ENCODE assay signal across 8 cellular contexts in genomic region chr4:152779513-152780266, GRCh38. TPM values are rescaled to one million over a fixed set of nuclear protein-coding genes. Genes with fewer than 3 reads are reported as not detected.
DNase-seq lines count a peak whose midpoint lies in the region; ATAC-seq and TF ChIP-seq lines count a peak whose summit lies in the region.

A gene with protein sequence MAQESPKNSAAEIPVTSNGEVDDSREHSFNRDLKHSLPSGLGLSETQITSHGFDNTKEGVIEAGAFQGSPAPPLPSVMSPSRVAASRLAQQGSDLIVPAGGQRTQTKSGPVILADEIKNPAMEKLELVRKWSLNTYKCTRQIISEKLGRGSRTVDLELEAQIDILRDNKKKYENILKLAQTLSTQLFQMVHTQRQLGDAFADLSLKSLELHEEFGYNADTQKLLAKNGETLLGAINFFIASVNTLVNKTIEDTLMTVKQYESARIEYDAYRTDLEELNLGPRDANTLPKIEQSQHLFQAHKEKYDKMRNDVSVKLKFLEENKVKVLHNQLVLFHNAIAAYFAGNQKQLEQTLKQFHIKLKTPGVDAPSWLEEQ (plus strand): TSS chr4:152779954. CDS start chr4:152829634, 49,680 bp downstream.
Gene TIGD4, minus strand, starts transcription at chr4:152779730. Its CDS starts 8,726 bp downstream, at chr4:152771004.

- DNase-seq in HFFc6 = peak; percentile 98
- peak; percentile 98 for DNase-seq in NAMALWA (ENCODE audit: low spot score)
- DNase-seq in SK-N-DZ (ENCODE audit: low spot score) = peak; percentile 95
- DNase-seq in glomerular visceral epithelial cell (ENCODE audit: extremely low spot score) = peak; percentile 99
- peak; percentile 86 for DNase-seq in omental fat pad (ENCODE audit: low spot score)
- DNase-seq in thoracic aorta (ENCODE audit: low spot score) = peak; percentile 90

- H3K27me3 Mint-ChIP-seq in HFFc6 (ENCODE audit: insufficient read depth) = peaks cover 6% of the 10 kb centered on the region; the same call in 1 of the 2 replicates
- H3K27me3 Mint-ChIP-seq in activated naive CD4-positive, alpha-beta T cell treated with anti-CD3 and anti-CD28 coated beads, Interleukin-2, amount 50 U/mL, for 24 hours = no peaks in the 10 kb centered on the region

- H3K4me3 ChIP-seq in GM08714 (ENCODE audit: low read length) = peak within 1 kb of the TSS; percentile 86
- peak within 1 kb of the TSS; percentile 90 for H3K4me3 ChIP-seq in thoracic aorta

- H3K9me3 ChIP-seq in thoracic aorta = no peaks in the 10 kb centered on the region

- no peaks in the 10 kb centered on the region for H3K36me3 Mint-ChIP-seq in HFFc6 (ENCODE audit: low read depth)
- no peaks in the 10 kb centered on the region for H3K36me3 Mint-ChIP-seq in activated naive CD4-positive, alpha-beta T cell treated with anti-CD3 and anti-CD28 coated beads, Interleukin-2, amount 50 U/mL, for 24 hours

- H3K4me1 Mint-ChIP-seq in HFFc6 (ENCODE audit: low read depth) = peaks cover 43% of the 10 kb centered on the region
- peaks cover 46% of the 10 kb centered on the region for H3K4me1 Mint-ChIP-seq in activated naive CD4-positive, alpha-beta T cell treated with anti-CD3 and anti-CD28 coated beads, Interleukin-2, amount 50 U/mL, for 24 hours

- peak within 1 kb of the TSS; percentile 97 for H3K27ac Mint-ChIP-seq in HFFc6
- peak within 1 kb of the TSS; percentile 94 for H3K27ac Mint-ChIP-seq in activated naive CD4-positive, alpha-beta T cell treated with anti-CD3 and anti-CD28 coated beads, Interleukin-2, amount 50 U/mL, for 24 hours

- no peaks in the 10 kb centered on the region for H3K36me3 ChIP-seq in thoracic aorta

- H3K27me3 ChIP-seq in thoracic aorta (replicated peaks; ENCODE audit: insufficient read depth) = no peaks in the 10 kb centered on the region

- TF ChIP-seq CTCF in HFFc6 (IDR thresholded peaks at IDR 0.05) (peak; percentile 58), omental fat pad (IDR thresholded peaks at IDR 0.05) (no peak), thoracic aorta (IDR thresholded peaks at IDR 0.05) (no peak)

- H3K27ac ChIP-seq in thoracic aorta = peak within 1 kb of the TSS; percentile 76 to 84

- no peaks in the 10 kb centered on the region for H3K9me3 Mint-ChIP-seq in HFFc6
- H3K9me3 Mint-ChIP-seq in activated naive CD4-positive, alpha-beta T cell treated with anti-CD3 and anti-CD28 coated beads, Interleukin-2, amount 50 U/mL, for 24 hours = no peaks in the 10 kb centered on the region

- H3K4me3 Mint-ChIP-seq in HFFc6 = peak within 1 kb of the TSS; percentile 98
- H3K4me3 Mint-ChIP-seq in activated naive CD4-positive, alpha-beta T cell treated with anti-CD3 and anti-CD28 coated beads, Interleukin-2, amount 50 U/mL, for 24 hours = peak within 1 kb of the TSS; percentile 99

- H3K4me1 ChIP-seq in thoracic aorta (ENCODE audit: control insufficient read depth in 1 of 2, low read depth in 2 of 2) = peaks cover 10 to 32% of the 10 kb centered on the region in 2 donors

- peak; percentile 99 for ATAC-seq in omental fat pad (ENCODE audit: low FRiP score)
- peak; percentile 92 for ATAC-seq in thoracic aorta (ENCODE audit: insufficient number of reproducible peaks, low FRiP score, low read depth)

RNA-seq across cellular contexts. Expression of the first gene that starts in this region (rescaled TPM):
- 10 to 100 TPM; 34.8 to 44.3 (median 37.7) TPM for total RNA-seq in HFFc6 (2021; fragmentation: NEBNext Ultra II Directional; extraction: Animal tissue kit (Norgen Biotek cat#: 25700))
- 19.6 and 20.1 TPM in 2 replicates for polyA plus RNA-seq in SK-N-DZ (2014; cell fraction: cytosol; rRNA removed)
- 14.1 and 15.1 TPM in 2 replicates for polyA plus RNA-seq in SK-N-DZ (2014; cell fraction: nucleus; rRNA removed)
- total RNA-seq in omental fat pad (10 to 100 TPM; 18.3 to 32.6 (median 25.6) TPM), thoracic aorta (10 to 100 TPM; 24.0 to 39.0 TPM)

RNA-seq across cellular contexts. Expression of gene TIGD4, which starts in this region (rescaled TPM):
- total RNA-seq in HFFc6 (2021; fragmentation: NEBNext Ultra II Directional; extraction: Animal tissue kit (Norgen Biotek cat#: 25700)) = under 1 TPM in 2 of 6 experiments, not detected in 4; 0.07 to 0.08 TPM
- polyA plus RNA-seq in SK-N-DZ (2014; cell fraction: cytosol; rRNA removed) = 1.2 and 1.8 TPM in 2 replicates
- polyA plus RNA-seq in SK-N-DZ (2014; cell fraction: nucleus; rRNA removed) = 0.68 and 1.9 TPM in 2 replicates
- total RNA-seq in omental fat pad = under 1 TPM in 1 of 4 donors, not detected in 3; 0.19 TPM
- under 1 TPM in 1 of 2 donors, not detected in 1; 0.49 TPM for total RNA-seq in thoracic aorta

Comparison
In these comparisons a context has a peak if more than half of its experiments do, and no peak if none do; other contexts are left out.
1. Peak in every context shown above with its lines: DNase-seq, ATAC-seq, H3K4me3 ChIP-seq and H3K27ac ChIP-seq.